In the genomic region with DNA sequence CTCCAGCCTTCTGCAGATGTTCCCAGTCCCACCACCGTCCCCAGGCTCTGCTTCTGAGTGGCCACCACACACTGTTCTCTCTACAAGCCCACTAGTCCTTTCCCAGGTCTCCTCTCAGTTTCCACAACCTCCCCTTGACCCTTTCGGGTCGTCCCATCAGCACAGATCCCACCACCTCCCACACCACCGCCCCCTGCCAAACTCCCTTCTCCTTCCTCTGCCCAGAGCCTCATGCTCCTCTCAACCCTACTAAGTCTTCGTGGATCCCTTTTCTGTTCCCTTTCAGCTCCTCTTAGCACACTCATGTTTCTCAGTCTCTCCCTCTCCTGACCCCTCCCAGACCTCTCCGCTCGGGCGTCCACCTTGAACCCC, we compare ENCODE assay signal across 9 cellular contexts. TPM values are rescaled to one million over a fixed set of nuclear protein-coding genes. Genes with fewer than 3 reads are reported as not detected.
DNase-seq lines count a peak whose midpoint lies in the region; ATAC-seq and TF ChIP-seq lines count a peak whose summit lies in the region.
"Had no signal": no experiment of that assay in that cellular context is flagged by ENCODE, and none has a peak within 500 bp of the region (broad histone marks: within the 10 kb centered on the region; RNA-seq: fewer than 3 reads in every experiment).

No MANE protein-coding gene starts in this region.

- CTCF ChIA-PET in CD8-positive, alpha-beta T cell (lab: Charles Lee): interaction anchor here (0.8 to 1.0 kb wide), 2 partner anchors 26 to 29 kb away, joined by 3 read pairs; a partner anchor contains a TSS
- CTCF ChIA-PET in Panc1 (lab: Charles Lee): interaction anchor here (0.7 kb wide), 1 partner anchor 13 kb away, joined by 5 read pairs; no protein-coding TSS in a partner anchor

- H3K79me2 ChIP-seq in parathyroid adenoma: peaks cover 61% of the 10 kb centered on the region

- intact Hi-C loops in CD8-positive, alpha-beta T cell (cut with DNase I, micrococcal nuclease): loop anchor here (10.0 kb wide), 2 partner anchors 192 to 238 kb away; a partner anchor contains a TSS
- intact Hi-C loops in Panc1 (cut with micrococcal nuclease; ENCODE audit: unreplicated experiment): loop anchor here (10.0 kb wide), 1 partner anchor 92 kb away; a partner anchor contains a TSS

- no peak overlapping the region for H2AFZ ChIP-seq in parathyroid adenoma

- no peaks in the 10 kb centered on the region for H3K9me3 ChIP-seq in CD8-positive, alpha-beta T cell (ENCODE audit: low read length)
- H3K9me3 ChIP-seq in Panc1 (ENCODE audit: control insufficient read depth, insufficient read depth, low read depth, low read length) (no peaks in the 10 kb centered on the region), parathyroid adenoma (ENCODE audit: control insufficient read depth, low read length) (no peaks in the 10 kb centered on the region)

- H3K27me3 Mint-ChIP-seq in CD8-positive, alpha-beta T cell (ENCODE audit: low read depth): no peaks in the 10 kb centered on the region

- H3K36me3 ChIP-seq in CD8-positive, alpha-beta T cell (ENCODE audit: insufficient read depth, low read length): no peaks in the 10 kb centered on the region
- H3K36me3 ChIP-seq in Panc1 (ENCODE audit: control insufficient read depth, insufficient read depth, low read length) (no peaks in the 10 kb centered on the region; the same call in 1 of the 2 replicates), parathyroid adenoma (ENCODE audit: control insufficient read depth, insufficient read depth, low read length) (no peaks in the 10 kb centered on the region)

- peaks cover 66% of the 10 kb centered on the region for H3K4me1 ChIP-seq in CD8-positive, alpha-beta T cell (ENCODE audit: insufficient read depth, low read length)
- peaks cover 22% of the 10 kb centered on the region for H3K4me1 ChIP-seq in Panc1 (ENCODE audit: control insufficient read depth, insufficient read depth, low read length)
- peaks cover 19% of the 10 kb centered on the region for H3K4me1 ChIP-seq in parathyroid adenoma

- no peak for ATAC-seq in CD8-positive, alpha-beta T cell
- no peak for ATAC-seq in Panc1

- H3K9ac ChIP-seq in parathyroid adenoma: no peak overlapping the region

- H3K4me3 Mint-ChIP-seq in CD8-positive, alpha-beta T cell: peak overlapping the region; percentile 97

- no peaks in the 10 kb centered on the region for H3K27me3 ChIP-seq in CD8-positive, alpha-beta T cell (ENCODE audit: insufficient read depth, low read length)
- H3K27me3 ChIP-seq in Panc1 (ENCODE audit: control insufficient read depth, insufficient read depth, low read length) (no peaks in the 10 kb centered on the region), parathyroid adenoma (ENCODE audit: control insufficient read depth, insufficient read depth, low read length) (no peaks in the 10 kb centered on the region)

- no peaks in the 10 kb centered on the region for H3K9me3 Mint-ChIP-seq in CD8-positive, alpha-beta T cell

- no peak for DNase-seq in CD8-positive, alpha-beta T cell
- DNase-seq in Panc1 (ENCODE audit: low read depth, low spot score) (no peak), epithelial cell of esophagus (ENCODE audit: low read depth) (no peak), NCI-H2196 treated with DMSO at 0.1 percent for 48 hours (lab: John Stamatoyannopoulos, UW; ENCODE audit: unreplicated experiment) (no peak), NCI-H146 (lab: John Stamatoyannopoulos, UW) (no peak), NCI-H2227 treated with DMSO at 0.1 percent for 48 hours (lab: John Stamatoyannopoulos, UW) (no peak), NCI-H69 (lab: John Stamatoyannopoulos, UW) (no peak)

- peak overlapping the region; percentile 96 for H3K4me2 ChIP-seq in parathyroid adenoma (ENCODE audit: low read length)

- in situ Hi-C loops in Panc1 (cut with HindIII; ENCODE audit: low pct_unique_long_range_greater_than_20kb, low sequenced_read_pairs): no loop called here

- peak overlapping the region; percentile 0 for H3K4me3 ChIP-seq in CD8-positive, alpha-beta T cell (ENCODE audit: low read depth, low read length)
- H3K4me3 ChIP-seq in Panc1 (ENCODE audit: low read depth in 2 of 2, low read length in 2 of 2): peak overlapping the region; percentile 90 to 98
- peak overlapping the region; percentile 100 for H3K4me3 ChIP-seq in epithelial cell of esophagus (ENCODE audit: low read length)
- H3K4me3 ChIP-seq in parathyroid adenoma (ENCODE audit: low read depth, low read length): peak overlapping the region; percentile 95

- H3K36me3 Mint-ChIP-seq in CD8-positive, alpha-beta T cell: peaks cover 30% of the 10 kb centered on the region

- TF ChIP-seq CTCF in CD8-positive, alpha-beta T cell (IDR thresholded peaks at IDR 0.05): no peak
- TF ChIP-seq CTCF in Panc1 (IDR thresholded peaks at IDR 0.05) (no peak), epithelial cell of esophagus (IDR thresholded peaks at IDR 0.05; ENCODE audit: insufficient read depth, low read depth, low read length, missing control alignments) (no peak), parathyroid adenoma (IDR thresholded peaks at IDR 0.05) (no peak)

- POLR2A ChIA-PET in CD8-positive, alpha-beta T cell (lab: Charles Lee): no interaction called here
- POLR2A ChIA-PET in Panc1 (lab: Charles Lee): no interaction called here

- H3K27ac ChIP-seq in CD8-positive, alpha-beta T cell (ENCODE audit: low read depth, low read length): no peak overlapping the region
- H3K27ac ChIP-seq in Panc1 (ENCODE audit: low read length): peak overlapping the region; percentile 37
- H3K27ac ChIP-seq in parathyroid adenoma: peak overlapping the region; percentile 16

- no TSS peak for BruUV-seq in Panc1 (replicated peaks; lab: Mats Ljungman, UMichigan)

- H3K27ac Mint-ChIP-seq in CD8-positive, alpha-beta T cell: peak overlapping the region; percentile 77

- peaks cover 81% of the 10 kb centered on the region for H3K4me1 Mint-ChIP-seq in CD8-positive, alpha-beta T cell (ENCODE audit: low read depth)

RNA-seq across cellular contexts. Expression of a gene that starts 1.9 kb away (rescaled TPM):
- total RNA-seq in CD8-positive, alpha-beta T cell: 100 to 1,000 TPM; 172 to 188 TPM
- total RNA-seq in Panc1 (2021; ENCODE audit: unreplicated experiment): 71.0 TPM
- polyA plus RNA-seq in Panc1 (2012; ENCODE audit: insufficient read length): 135 TPM

RNA-seq across cellular contexts. Expression of a gene that starts 28.9 kb away (rescaled TPM):
- 1 to 10 TPM; 5.4 to 5.9 TPM for total RNA-seq in CD8-positive, alpha-beta T cell
- 26.5 TPM for total RNA-seq in Panc1 (2021; ENCODE audit: unreplicated experiment)
- 21.9 TPM for polyA plus RNA-seq in Panc1 (2012; ENCODE audit: insufficient read length)

RNA-seq across cellular contexts. Expression of a gene that starts 41.2 kb away (rescaled TPM):
- not detected for total RNA-seq in CD8-positive, alpha-beta T cell
- total RNA-seq in Panc1 (2021; ENCODE audit: unreplicated experiment): 0.10 TPM
- polyA plus RNA-seq in Panc1 (2012; ENCODE audit: insufficient read length): 1.2 TPM
- total RNA-seq: dermis microvascular lymphatic vessel endothelial cell had no signal

Comparison
In these comparisons a context has a peak if more than half of its experiments do, and no peak if none do; other contexts are left out.
1. H3K4me3 ChIP-seq: peak in every context shown above with its lines; median percentile 100 in epithelial cell of esophagus; 95 in parathyroid adenoma; 94 in Panc1; 0 in CD8-positive, alpha-beta T cell.